ENCODE assay signal across 17 cellular contexts in the genomic region with DNA sequence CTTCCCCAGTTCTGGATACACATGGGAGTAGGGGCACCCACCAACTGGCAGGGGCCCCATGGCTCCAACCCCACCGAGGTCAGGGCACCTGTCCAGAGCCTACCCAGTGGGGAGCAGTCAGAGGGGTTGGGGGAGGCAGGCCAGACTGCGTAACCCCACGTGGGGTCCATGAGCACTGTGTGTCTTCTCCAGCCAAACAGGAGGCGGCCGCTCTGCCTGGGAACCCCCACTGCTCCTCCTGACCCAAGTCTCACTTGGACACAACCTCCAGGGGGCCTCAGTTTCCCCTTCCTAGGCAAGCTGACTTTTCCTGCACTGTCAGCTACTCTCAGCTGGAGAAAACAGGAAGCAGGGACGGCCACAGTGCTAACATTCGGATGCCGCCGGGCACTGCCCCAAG. TPM values are rescaled to one million over a fixed set of nuclear protein-coding genes. Genes with fewer than 3 reads are reported as not detected.
DNase-seq lines count a peak whose midpoint lies in the region; ATAC-seq and TF ChIP-seq lines count a peak whose summit lies in the region.
"Had no signal": no experiment of that assay in that cellular context is flagged by ENCODE, and none has a peak within 500 bp of the region (broad histone marks: within the 10 kb centered on the region; RNA-seq: fewer than 3 reads in every experiment).

No MANE protein-coding gene starts in this region.

- H3K9me3 Mint-ChIP-seq in activated CD8-positive, alpha-beta T cell treated with anti-CD3 and anti-CD28 coated beads for 36 hours: no peaks in the 10 kb centered on the region
- H3K9me3 Mint-ChIP-seq: CD14-positive monocyte; CD4-positive, alpha-beta memory T cell had no signal

- peaks cover 10% of the 10 kb centered on the region for H3K27me3 Mint-ChIP-seq in activated CD8-positive, alpha-beta T cell treated with anti-CD3 and anti-CD28 coated beads for 36 hours

- H3K4me2 ChIP-seq in BLaER1 (peak overlapping the region; percentile 27), osteoblast (ENCODE audit: insufficient read depth, low read length) (no peak overlapping the region)
- H3K4me2 ChIP-seq in BLaER1 treated with 17β-estradiol and CSF1 and Interleukin-3, amounts not matched to agents 10 nM and 100 nM: peak overlapping the region in 7 of 11 experiments; percentile 3 to 65 (median 19); a peak in 12 of 22 replicates

- intact Hi-C loops in right cardiac atrium (cut with DNase I): no loop called here
- intact Hi-C loops in activated CD8-positive, alpha-beta T cell treated with anti-CD3 and anti-CD28 coated beads for 36 hours (cut with micrococcal nuclease): no loop called here

- peaks cover 47% of the 10 kb centered on the region for H3K79me2 ChIP-seq in osteoblast (ENCODE audit: insufficient read depth, low read length)

- H3K9ac ChIP-seq in BLaER1: no peak overlapping the region
- H3K9ac ChIP-seq in BLaER1 treated with 17β-estradiol and CSF1 and Interleukin-3, amounts not matched to agents 10 nM and 100 nM: peak overlapping the region in 1 of 11 experiments; percentile 0; a peak in 1 of 22 replicates
- H3K9ac ChIP-seq: GM23248 had no signal

- CTCF ChIA-PET in activated CD8-positive, alpha-beta T cell treated with anti-CD3 and anti-CD28 coated beads for 36 hours (lab: Charles Lee): interaction anchor here (1.0 kb wide), 1 partner anchor 47 kb away, joined by 3 read pairs; no protein-coding TSS in a partner anchor

- H3K27ac ChIP-seq in BLaER1 (no peak overlapping the region), right cardiac atrium (ENCODE audit: low read length) (no peak overlapping the region), osteoblast (ENCODE audit: low read depth, low read length) (no peak overlapping the region)
- no peak overlapping the region for H3K27ac ChIP-seq in BLaER1 treated with 17β-estradiol and CSF1 and Interleukin-3, amounts not matched to agents 10 nM and 100 nM
- H3K27ac ChIP-seq: GM23248 had no signal

- DNase-seq in right cardiac atrium (peak in 2 of 3 donors; percentile 31 to 57), osteoblast (ENCODE audit: insufficient read length, low spot score, missing footprints) (peak; percentile 58), superior temporal gyrus (ENCODE audit: extremely low spot score) (no peak)
- DNase-seq in activated CD8-positive, alpha-beta T cell treated with anti-CD3 and anti-CD28 coated beads for 36 hours: no peak
- no peak for DNase-seq in stimulated activated CD4-positive, alpha-beta T cell treated with anti-CD3 and anti-CD28 coated beads, Interleukin-12 subunit alpha, Interleukin-12 subunit beta, amount 100 ng/mL, for 4 hours
- DNase-seq: ACHN; BE2C; CD4-positive, alpha-beta memory T cell; DMS153; DMS79; GDM1; GM23248 had no signal

- WGBS in right cardiac atrium: 70% methylated on average over 9 of the region's 9 CpGs

- H4K20me1 ChIP-seq in BLaER1 (no peaks in the 10 kb centered on the region; the same call in 1 of the 2 replicates), osteoblast (ENCODE audit: insufficient read depth, low read length) (peaks cover 32% of the 10 kb centered on the region)
- H4K20me1 ChIP-seq in BLaER1 treated with 17β-estradiol and CSF1 and Interleukin-3, amounts not matched to agents 10 nM and 100 nM: peaks cover 0 to 42% (median 0%) of the 10 kb centered on the region in 11 experiments; a peak in 8 of 22 replicates

- no peak overlapping the region for H3K4me3 Mint-ChIP-seq in activated CD8-positive, alpha-beta T cell treated with anti-CD3 and anti-CD28 coated beads for 36 hours
- H3K4me3 Mint-ChIP-seq: CD4-positive, alpha-beta memory T cell had no signal

- no peak overlapping the region for H3K4me3 ChIP-seq in BLaER1
- no peak overlapping the region for H3K4me3 ChIP-seq in BLaER1 treated with 17β-estradiol and CSF1 and Interleukin-3, amounts not matched to agents 10 nM and 100 nM
- no peak overlapping the region for H3K4me3 ChIP-seq in right cardiac atrium (ENCODE audit: low read length)
- H3K4me3 ChIP-seq in osteoblast (ENCODE audit: insufficient read depth, low read length): no peak overlapping the region
- H3K4me3 ChIP-seq: GM23248, HAP-1 had no signal

- no peak for TF ChIP-seq CTCF in osteoblast (IDR thresholded peaks at IDR 0.05; ENCODE audit: extremely low read depth, low read depth, low read length)
- no peak for TF ChIP-seq CTCF in activated CD8-positive, alpha-beta T cell treated with anti-CD3 and anti-CD28 coated beads for 36 hours (IDR thresholded peaks at IDR 0.05)

- no peak overlapping the region for H2AFZ ChIP-seq in osteoblast (ENCODE audit: low read length)
- H2AFZ ChIP-seq: GM23248 had no signal

- no peak for ATAC-seq in right cardiac atrium
- no peak for ATAC-seq in activated CD8-positive, alpha-beta T cell treated with anti-CD3 and anti-CD28 coated beads for 36 hours
- ATAC-seq in HG03159 (IDR thresholded peaks at IDR 0.05; ENCODE audit: unreplicated experiment): no peak

- POLR2A ChIA-PET in activated CD8-positive, alpha-beta T cell treated with anti-CD3 and anti-CD28 coated beads for 36 hours (lab: Charles Lee): no interaction called here

- H3K36me3 Mint-ChIP-seq in activated CD8-positive, alpha-beta T cell treated with anti-CD3 and anti-CD28 coated beads for 36 hours (ENCODE audit: low read depth): no peaks in the 10 kb centered on the region
- H3K36me3 Mint-ChIP-seq: CD14-positive monocyte; CD4-positive, alpha-beta memory T cell had no signal

- H3K36me3 ChIP-seq in BLaER1 (no peaks in the 10 kb centered on the region), osteoblast (ENCODE audit: insufficient read depth, low read length) (no peaks in the 10 kb centered on the region)
- H3K36me3 ChIP-seq in BLaER1 treated with 17β-estradiol and CSF1 and Interleukin-3, amounts not matched to agents 10 nM and 100 nM: no peaks in the 10 kb centered on the region
- H3K36me3 ChIP-seq: BE2C, HAP-1 had no signal

- H3K4me1 ChIP-seq in BLaER1 (peaks cover 19% of the 10 kb centered on the region), right cardiac atrium (ENCODE audit: control insufficient read depth, insufficient read depth, low read length) (no peaks in the 10 kb centered on the region), osteoblast (ENCODE audit: insufficient read depth, low read length) (peaks cover 14% of the 10 kb centered on the region)
- H3K4me1 ChIP-seq in BLaER1 treated with 17β-estradiol and CSF1 and Interleukin-3, amounts not matched to agents 10 nM and 100 nM: peaks cover 11 to 35% (median 22%) of the 10 kb centered on the region in 10 experiments; a peak in 16 of 20 replicates
- H3K4me1 ChIP-seq: BE2C, HAP-1 had no signal

- H3K9me3 ChIP-seq in BLaER1: no peaks in the 10 kb centered on the region
- no peaks in the 10 kb centered on the region for H3K9me3 ChIP-seq in BLaER1 treated with 17β-estradiol and CSF1 and Interleukin-3, amounts not matched to agents 10 nM and 100 nM (replicated peaks in 1 of 11)
- no peaks in the 10 kb centered on the region for H3K9me3 ChIP-seq in right cardiac atrium (ENCODE audit: control insufficient read depth, low read length)
- H3K9me3 ChIP-seq in osteoblast (ENCODE audit: low read depth, low read length): no peaks in the 10 kb centered on the region
- H3K9me3 ChIP-seq: BE2C, HAP-1 had no signal

- H3K27ac Mint-ChIP-seq in activated CD8-positive, alpha-beta T cell treated with anti-CD3 and anti-CD28 coated beads for 36 hours: no peak overlapping the region
- H3K27ac Mint-ChIP-seq: CD4-positive, alpha-beta memory T cell had no signal

- peaks cover 82% of the 10 kb centered on the region for H3K27me3 ChIP-seq in BLaER1
- peaks cover 70 to 98% (median 97%) of the 10 kb centered on the region in 11 experiments for H3K27me3 ChIP-seq in BLaER1 treated with 17β-estradiol and CSF1 and Interleukin-3, amounts not matched to agents 10 nM and 100 nM
- H3K27me3 ChIP-seq in right cardiac atrium (ENCODE audit: control insufficient read depth, insufficient read depth): no peaks in the 10 kb centered on the region
- H3K27me3 ChIP-seq in osteoblast (ENCODE audit: insufficient read depth, low read length): no peaks in the 10 kb centered on the region

- H3K4me1 Mint-ChIP-seq in activated CD8-positive, alpha-beta T cell treated with anti-CD3 and anti-CD28 coated beads for 36 hours (ENCODE audit: low read depth): no peaks in the 10 kb centered on the region
- H3K4me1 Mint-ChIP-seq: CD14-positive monocyte; CD4-positive, alpha-beta memory T cell had no signal

RNA-seq across cellular contexts. Expression of a gene that starts 7.5 kb away (rescaled TPM):
- total RNA-seq in right cardiac atrium (1 to 10 TPM; 1.3 to 1.9 (median 1.8) TPM), osteoblast (5.3 and 8.3 TPM in 2 replicates)
- polyA plus RNA-seq in right cardiac atrium: 0.84 TPM
- under 1 TPM; 0.45 to 0.56 TPM for total RNA-seq in activated CD8-positive, alpha-beta T cell treated with anti-CD3 and anti-CD28 coated beads for 36 hours

Comparison
In these comparisons a context has a peak if more than half of its experiments do, and no peak if none do; other contexts are left out.
1. DNase-seq: peak in right cardiac atrium (2 of 3) and osteoblast (single experiment); none in superior temporal gyrus (single experiment), activated CD8-positive, alpha-beta T cell treated with anti-CD3 and anti-CD28 coated beads for 36 hours (single experiment) and stimulated activated CD4-positive, alpha-beta T cell treated with anti-CD3 and anti-CD28 coated beads, Interleukin-12 subunit alpha, Interleukin-12 subunit beta, amount 100 ng/mL, for 4 hours (single experiment).